8 cellular contexts compared by ENCODE assay signal in genomic region chr10:20858292-20859124, GRCh38. TPM values are rescaled to one million over a fixed set of nuclear protein-coding genes. Genes with fewer than 3 reads are reported as not detected.
A peak's percentile ranks its signal among the peaks of the same experiment; 100 is the strongest.
DNase-seq lines count a peak whose midpoint lies in the region; TF ChIP-seq lines count a peak whose summit lies in the region.

No MANE protein-coding gene starts in this region.

- H3K4me2 ChIP-seq in osteoblast (ENCODE audit: insufficient read depth, low read length) = no peak overlapping the region

- H2AFZ ChIP-seq in osteoblast (ENCODE audit: low read length) = no peak overlapping the region

- no peak overlapping the region for H3K4me3 ChIP-seq in osteoblast (ENCODE audit: insufficient read depth, low read length)

- no peaks in the 10 kb centered on the region for H3K27me3 ChIP-seq in osteoblast (ENCODE audit: insufficient read depth, low read length)

- no peak overlapping the region for H3K27ac ChIP-seq in osteoblast (ENCODE audit: low read depth, low read length)

- H4K20me1 ChIP-seq in osteoblast (ENCODE audit: insufficient read depth, low read length) = no peaks in the 10 kb centered on the region

- H3K36me3 ChIP-seq in osteoblast (ENCODE audit: insufficient read depth, low read length) = no peaks in the 10 kb centered on the region

- no peaks in the 10 kb centered on the region for H3K79me2 ChIP-seq in osteoblast (ENCODE audit: insufficient read depth, low read length)

- TF ChIP-seq CTCF in osteoblast (IDR thresholded peaks at IDR 0.05; ENCODE audit: extremely low read depth, low read depth, low read length) = peak; percentile 49

- H3K9me3 ChIP-seq in osteoblast (ENCODE audit: low read depth, low read length) = no peaks in the 10 kb centered on the region

- H3K4me1 ChIP-seq in osteoblast (ENCODE audit: insufficient read depth, low read length) = no peaks in the 10 kb centered on the region

- DNase-seq in NCI-H2171 treated with DMSO at 0.1 percent for 48 hours (lab: John Stamatoyannopoulos, UW) (peak; percentile 45), NCI-H2171 (lab: John Stamatoyannopoulos, UW) (no peak), NCI-H2196 (lab: John Stamatoyannopoulos, UW; ENCODE audit: unreplicated experiment) (peak; percentile 1), dedifferentiated amniotic fluid mesenchymal stem cell (ENCODE audit: extremely low spot score) (peak; percentile 47), osteoblast (ENCODE audit: insufficient read length, low spot score, missing footprints) (peak; percentile 6), ecto neural progenitor cell (ENCODE audit: low spot score) (no peak)
- DNase-seq in activated naive CD4-positive, alpha-beta T cell treated with anti-CD3 and anti-CD28 coated beads, Interleukin-2, amount 50 U/mL, for 16 hours = no peak
- DNase-seq in stimulated activated CD4-positive, alpha-beta T cell treated with anti-CD3 and anti-CD28 coated beads, Interleukin-12 subunit alpha, Interleukin-12 subunit beta, amount 100 ng/mL, for 4 hours = no peak

RNA-seq across cellular contexts. Expression of gene NEBL, which starts 38.6 kb away (rescaled TPM):
- under 0.01 and 0.29 TPM in 2 replicates for total RNA-seq in osteoblast

Comparison
In these comparisons a context has a peak if more than half of its experiments do, and no peak if none do; other contexts are left out.
1. DNase-seq: peak in NCI-H2171 treated with DMSO at 0.1 percent for 48 hours (single experiment), NCI-H2196 (single experiment), dedifferentiated amniotic fluid mesenchymal stem cell (single experiment) and osteoblast (single experiment); none in NCI-H2171 (single experiment), ecto neural progenitor cell (single experiment), activated naive CD4-positive, alpha-beta T cell treated with anti-CD3 and anti-CD28 coated beads, Interleukin-2, amount 50 U/mL, for 16 hours (single experiment) and stimulated activated CD4-positive, alpha-beta T cell treated with anti-CD3 and anti-CD28 coated beads, Interleukin-12 subunit alpha, Interleukin-12 subunit beta, amount 100 ng/mL, for 4 hours (single experiment).